In genomic region chr22:43343262-43343988, GRCh38 we compare ENCODE assay signal across 9 cellular contexts. TPM values are rescaled to one million over a fixed set of nuclear protein-coding genes. Genes with fewer than 3 reads are reported as not detected.
A peak's percentile ranks its signal among the peaks of the same experiment; 100 is the strongest.
DNase-seq lines count a peak whose midpoint lies in the region; ATAC-seq, FAIRE-seq and TF ChIP-seq lines count a peak whose summit lies in the region.
"Had no signal": no experiment of that assay in that cellular context is flagged by ENCODE, and none has a peak within 500 bp of the region (broad histone marks: within the 10 kb centered on the region; RNA-seq: fewer than 3 reads in every experiment).

SCUBE1 (minus strand) TSS chr22:43343372; CDS start chr22:43343261, 111 bp downstream.

- H3K4me3 ChIP-seq in A673 (ENCODE audit: low read depth, low read length, poor library complexity, severe bottlenecking) (peak within 1 kb of the TSS; percentile 12), GM12878 (no peak within 1 kb of the TSS)

- H3K36me3 ChIP-seq in A673 (ENCODE audit: insufficient read depth, low read length, poor library complexity, severe bottlenecking) (no peaks in the 10 kb centered on the region), GM12878 (ENCODE audit: control insufficient read depth in 2 of 2, insufficient read depth in 2 of 2, low read length in 1 of 2) (no peaks in the 10 kb centered on the region)

- H3K27me3 ChIP-seq in A673 (replicated peaks; ENCODE audit: insufficient read depth, low read depth, low read length, poor library complexity): peaks cover 51% of the 10 kb centered on the region
- peaks cover 4 to 8% of the 10 kb centered on the region in 2 experiments; a peak in 3 of 4 replicates for H3K27me3 ChIP-seq in GM12878 (replicated peaks in 1 of 2; ENCODE audit: control insufficient read depth in 2 of 2, insufficient read depth in 2 of 2, low read length in 1 of 2)

- H3K27me3 Mint-ChIP-seq in T-cell (peaks cover 56 to 60% of the 10 kb centered on the region in 2 donors), HFFc6 (ENCODE audit: insufficient read depth) (peaks cover 43% of the 10 kb centered on the region)

- peak; percentile 73 for DNase-seq in A673 (ENCODE audit: low spot score)
- DNase-seq in HTR-8/SVneo (ENCODE audit: insufficient read length, low spot score): peak; percentile 68
- DNase-seq in T-cell: peak in 18 of 34 experiments; percentile 4 to 39 (median 20)
- no peak for DNase-seq in GM12878 (ENCODE audit: low read depth, low spot score)
- peak; percentile 33 for DNase-seq in iris pigment epithelial cell (ENCODE audit: low read depth)
- peak; percentile 32 to 65 for DNase-seq in stimulated activated CD4-positive, alpha-beta T cell treated with anti-CD3 and anti-CD28 coated beads, Interleukin-4, amount 100 ng/mL, for 4 hours
- no peak for DNase-seq in HFFc6
- DNase-seq: DND-41 had no signal

- H4K20me1 ChIP-seq in GM12878 (ENCODE audit: control insufficient read depth, insufficient read depth): no peaks in the 10 kb centered on the region

- no peak within 1 kb of the TSS for H3K27ac ChIP-seq in A673 (ENCODE audit: low read depth, low read length, poor library complexity, severe bottlenecking)
- H3K27ac ChIP-seq in GM12878 (ENCODE audit: control insufficient read depth, insufficient read depth): no peak within 1 kb of the TSS

- intact Hi-C loops in A673 (cut with micrococcal nuclease; ENCODE audit: unreplicated experiment): no loop called here
- intact Hi-C loops in GM12878 (cut with micrococcal nuclease; ENCODE audit: unreplicated experiment): no loop called here

- CTCF ChIA-PET in A673 (lab: Charles Lee) (interaction anchor here (1.0 to 1.7 kb wide), 3 partner anchors 69 to 115 kb away, joined by 3 read pairs; no protein-coding TSS in a partner anchor), T-cell (lab: Charles Lee) (interaction anchor here (0.5 to 3.8 kb wide), 4 partner anchors 38 to 111 kb away, joined by 3 to 20 read pairs (median 3); no protein-coding TSS in a partner anchor), GM12878 (lab: Yijun Ruan, JAX) (no interaction called here)

- ATAC-seq in T-cell (replicated peaks in 1 of 4) (peak; percentile 64 to 86 (median 69)), GM12878 (peak; percentile 22; the same call in 1 of the 3 replicates), HG03378 (IDR thresholded peaks at IDR 0.05; ENCODE audit: unreplicated experiment) (no peak)

- no peaks in the 10 kb centered on the region for H3K79me2 ChIP-seq in GM12878 (ENCODE audit: control insufficient read depth, insufficient read depth, low read length)

- POLR2A ChIA-PET in A673 (lab: Charles Lee; ENCODE audit: low non-redundant PET): no interaction called here
- POLR2A ChIA-PET in T-cell (lab: Charles Lee): no interaction called here
- POLR2A ChIA-PET in GM12878 (lab: Charles Lee): interaction anchor here (0.7 kb wide), 1 partner anchor 451 kb away, joined by 5 read pairs; no protein-coding TSS in a partner anchor

- no peak within 1 kb of the TSS for H3K27ac Mint-ChIP-seq in T-cell
- no peak within 1 kb of the TSS for H3K27ac Mint-ChIP-seq in HFFc6

- no peak within 1 kb of the TSS for H3K4me2 ChIP-seq in GM12878 (ENCODE audit: control insufficient read depth, insufficient read depth)

- no peak within 1 kb of the TSS for H3K9ac ChIP-seq in GM12878 (ENCODE audit: control insufficient read depth, insufficient read depth, low read length)

- TF ChIP-seq CTCF in A673 (conservative IDR thresholded peaks at IDR 0.05; ENCODE audit: low read depth, low read length): no peak
- no peak for TF ChIP-seq CTCF in GM12878 (IDR thresholded peaks at IDR 0.05 in 2 of 3, conservative IDR thresholded peaks at IDR 0.05 in 1 of 3; ENCODE audit: control insufficient read depth in 2 of 3, extremely low read depth in 1 of 3, insufficient read depth in 1 of 3, low read depth in 3 of 3, low read length in 3 of 3)
- TF ChIP-seq CTCF in HFFc6 (IDR thresholded peaks at IDR 0.05): no peak

- H2AFZ ChIP-seq in GM12878 (ENCODE audit: control insufficient read depth, low read depth, low read length): no peak within 1 kb of the TSS

- H3K36me3 Mint-ChIP-seq in T-cell: no peaks in the 10 kb centered on the region
- no peaks in the 10 kb centered on the region for H3K36me3 Mint-ChIP-seq in HFFc6 (ENCODE audit: low read depth)

- BruUV-seq in A673 (replicated peaks; lab: Mats Ljungman, UMichigan) (no TSS peak), GM12878 (replicated peaks; lab: Mats Ljungman, UMichigan) (no TSS peak)

- FAIRE-seq in HTR-8/SVneo (lab: Jason Lieb, UNC): no peak
- FAIRE-seq in GM12878 (lab: Jason Lieb, UNC): no peak

- SMC1A ChIA-PET in GM12878 (lab: Charles Lee; ENCODE audit: uncharacterized antibody, unreplicated experiment): no interaction called here

- TF ChIP-seq RAD21 in GM12878 (IDR thresholded peaks at IDR 0.05; ENCODE audit: insufficient read depth, low read depth, low read length): no peak

- peak within 1 kb of the TSS in 2 of 3 donors; percentile 39 to 64 for H3K4me3 Mint-ChIP-seq in T-cell
- no peak within 1 kb of the TSS for H3K4me3 Mint-ChIP-seq in HFFc6

- H3K4me1 Mint-ChIP-seq in T-cell: peaks cover 6 to 31% (median 20%) of the 10 kb centered on the region in 3 donors
- H3K4me1 Mint-ChIP-seq in HFFc6 (ENCODE audit: low read depth): no peaks in the 10 kb centered on the region

- no peak for TF ChIP-seq POLR2A in GM12878 (IDR thresholded peaks at IDR 0.05; ENCODE audit: low read depth, low read length)

- H3K9me3 ChIP-seq in A673 (ENCODE audit: low read depth, low read length, poor library complexity, severe bottlenecking) (no peaks in the 10 kb centered on the region), GM12878 (replicated peaks; ENCODE audit: control insufficient read depth, insufficient read depth, low read length) (no peaks in the 10 kb centered on the region; the same call in 2 of the 3 replicates)

- in situ Hi-C loops in GM12878 (cut with MboI): no loop called here

- H3K4me1 ChIP-seq in A673 (ENCODE audit: insufficient read depth, low read length, poor library complexity, severe bottlenecking) (no peaks in the 10 kb centered on the region), GM12878 (ENCODE audit: control insufficient read depth, insufficient read depth, low read length) (peaks cover 7% of the 10 kb centered on the region)

- RAD21 ChIA-PET in GM12878 (lab: Charles Lee; ENCODE audit: unreplicated experiment): interaction anchor here (4.6 kb wide), 1 partner anchor 70 kb away, joined by 37 read pairs; no protein-coding TSS in a partner anchor

- H3K9me3 Mint-ChIP-seq in T-cell: no peaks in the 10 kb centered on the region
- H3K9me3 Mint-ChIP-seq in HFFc6: no peaks in the 10 kb centered on the region; the same call in 1 of the 2 replicates

- TF ChIP-seq EP300 in GM12878 (IDR thresholded peaks at IDR 0.05; ENCODE audit: borderline replicate concordance in 1 of 2, control insufficient read depth in 1 of 2, low read depth in 2 of 2, low read length in 2 of 2): no peak

- 33% methylated on average over 29 of the region's 87 CpGs for WGBS in GM12878 (ENCODE audit: insufficient coverage, insufficient replicate concordance, low lambda C conversion rate, missing lambda C conversion rate)

TF ChIP-seq in GM12878, 131 proteins besides CTCF, POLR2A, EP300 and RAD21 (continues in another document):
- no peak for TF ChIP-seq SUPT20H (IDR thresholded peaks at IDR 0.05; ENCODE audit: borderline replicate concordance, control insufficient read depth, low read depth, low read length)
- TF ChIP-seq, protein P1, sequence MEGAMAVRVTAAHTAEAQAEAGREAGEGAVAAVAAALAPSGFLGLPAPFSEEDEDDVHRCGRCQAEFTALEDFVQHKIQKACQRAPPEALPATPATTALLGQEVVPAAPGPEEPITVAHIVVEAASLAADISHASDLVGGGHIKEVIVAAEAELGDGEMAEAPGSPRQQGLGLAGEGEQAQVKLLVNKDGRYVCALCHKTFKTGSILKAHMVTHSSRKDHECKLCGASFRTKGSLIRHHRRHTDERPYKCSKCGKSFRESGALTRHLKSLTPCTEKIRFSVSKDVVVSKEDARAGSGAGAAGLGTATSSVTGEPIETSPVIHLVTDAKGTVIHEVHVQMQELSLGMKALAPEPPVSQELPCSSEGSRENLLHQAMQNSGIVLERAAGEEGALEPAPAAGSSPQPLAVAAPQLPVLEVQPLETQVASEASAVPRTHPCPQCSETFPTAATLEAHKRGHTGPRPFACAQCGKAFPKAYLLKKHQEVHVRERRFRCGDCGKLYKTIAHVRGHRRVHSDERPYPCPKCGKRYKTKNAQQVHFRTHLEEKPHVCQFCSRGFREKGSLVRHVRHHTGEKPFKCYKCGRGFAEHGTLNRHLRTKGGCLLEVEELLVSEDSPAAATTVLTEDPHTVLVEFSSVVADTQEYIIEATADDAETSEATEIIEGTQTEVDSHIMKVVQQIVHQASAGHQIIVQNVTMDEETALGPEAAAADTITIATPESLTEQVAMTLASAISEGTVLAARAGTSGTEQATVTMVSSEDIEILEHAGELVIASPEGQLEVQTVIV (IDR thresholded peaks at IDR 0.05; ENCODE audit: borderline replicate concordance, partially characterized antibody): no peak

RNA-seq across cellular contexts. Expression of gene SCUBE1, which starts in this region (rescaled TPM):
- total RNA-seq in A673 (2021) (0.24 and 0.42 TPM in 2 replicates), T-cell (under 1 TPM in 2 of 5 donors, not detected in 3; 0.03 to 0.10 TPM), GM12878 (2014; rRNA removed) (not detected in 2 replicates), GM12878 (2014; rRNA removed; fragmentation: Illumina TruSeq; extraction: Trizol) (not detected in 2 replicates), GM12878 (2021) (not detected in 2 replicates)
- not detected in 2 replicates for total RNA-seq in GM12878 (2013; cell fraction: nucleolus; rRNA removed)
- polyA plus RNA-seq in GM12878 (2011; ENCODE audit: low read depth): not detected
- polyA plus RNA-seq in GM12878 (2011; rRNA removed) (not detected in 2 replicates), GM12878 (2014; fragmentation: Illumina TruSeq; extraction: Trizol) (not detected in 2 replicates), GM12878 (2014; fragmentation: Nextera tagmentation; extraction: Ambion mirVana) (not detected), GM12878 (2014; rRNA removed) (0.01 TPM in 1 of 2 replicates, not detected in the other), GM12878 (2016; fragmentation: Nextera tagmentation; extraction: Ambion mirVana) (not detected)
- polyA plus RNA-seq in GM12878 (2011; cell fraction: cytosol; rRNA removed): not detected in 2 replicates
- 0.01 and 0.23 TPM in 2 replicates for polyA plus RNA-seq in GM12878 (2011; cell fraction: nucleus; rRNA removed)
- not detected in 2 replicates for polyA plus RNA-seq in GM12878 (2012)
- not detected in 2 replicates for polyA minus RNA-seq in GM12878 (2011; rRNA and poly(A)+ RNA removed)
- polyA minus RNA-seq in GM12878 (2011; cell fraction: cytosol; rRNA and poly(A)+ RNA removed): not detected in 2 replicates
- polyA minus RNA-seq in GM12878 (2011; cell fraction: nucleus; rRNA and poly(A)+ RNA removed): not detected in 2 replicates
- not detected for total RNA-seq in HFFc6 (2021; fragmentation: NEBNext Ultra II Directional; extraction: Animal tissue kit (Norgen Biotek cat#: 25700))

Comparison
In these comparisons a context has a peak if more than half of its experiments do, and no peak if none do; other contexts are left out.
1. Peak in DNase-seq and H3K4me3 ChIP-seq in A673; RNA of the gene not detected or under 1 TPM.
2. Peak in DNase-seq and ATAC-seq in T-cell; RNA of the gene not detected or under 1 TPM.
3. Peak in ATAC-seq in GM12878; RNA of the gene not detected or under 1 TPM.
4. DNase-seq: peak in HTR-8/SVneo (single experiment), iris pigment epithelial cell (single experiment) and stimulated activated CD4-positive, alpha-beta T cell treated with anti-CD3 and anti-CD28 coated beads, Interleukin-4, amount 100 ng/mL, for 4 hours (2 of 2); none in GM12878 (single experiment) and HFFc6 (single experiment).